ENCODE assay signal across 15 cellular contexts in the genomic region with DNA sequence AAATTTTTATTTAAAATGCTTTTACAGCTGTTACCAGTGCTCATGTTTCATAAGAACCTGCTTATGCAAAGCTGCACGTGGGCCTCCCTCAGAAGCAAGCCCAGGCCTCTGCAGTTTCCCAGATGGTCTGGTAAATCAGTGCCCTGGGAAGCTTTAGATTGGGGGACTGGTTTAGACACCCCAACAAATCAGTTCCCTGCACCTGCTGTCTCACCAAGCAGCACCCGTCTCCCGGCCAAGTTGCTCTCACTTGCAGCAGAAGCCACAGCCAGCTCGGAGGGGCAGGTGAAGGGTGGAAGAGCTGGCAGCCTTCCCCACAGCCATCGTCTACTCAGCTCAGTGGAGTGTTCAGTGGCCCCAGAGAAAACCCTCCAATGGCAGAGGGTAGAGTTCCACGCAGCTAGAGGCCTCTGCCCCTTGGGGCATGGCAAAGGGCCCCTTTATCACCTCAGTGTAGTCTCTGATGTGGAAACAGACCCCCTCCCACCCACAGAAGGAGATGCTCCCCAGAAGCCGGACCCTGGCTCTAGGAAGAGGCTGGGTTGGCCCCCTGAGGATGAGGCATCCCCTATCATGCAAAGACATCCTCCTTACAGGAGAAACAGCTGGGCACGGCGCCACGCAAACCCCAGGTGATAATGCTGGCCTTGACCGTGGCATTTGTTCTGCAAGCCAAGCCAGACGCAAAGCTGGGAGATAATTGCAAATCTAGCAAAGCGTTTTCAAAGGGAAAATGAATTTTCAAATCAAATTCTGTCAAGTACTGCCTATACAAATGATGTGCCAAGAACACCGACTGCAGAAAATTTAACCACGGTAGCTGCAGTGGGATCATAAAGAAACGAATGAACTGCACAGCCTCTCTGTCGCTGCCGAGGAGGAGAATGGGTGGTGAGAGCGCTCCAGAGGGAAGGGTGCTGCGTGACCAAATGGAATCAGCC. TPM values are rescaled to one million over a fixed set of nuclear protein-coding genes. Genes with fewer than 3 reads are reported as not detected.
DNase-seq lines count a peak whose midpoint lies in the region; TF ChIP-seq lines count a peak whose summit lies in the region.
"Had no signal": no experiment of that assay in that cellular context is flagged by ENCODE, and none has a peak within 500 bp of the region (broad histone marks: within the 10 kb centered on the region; RNA-seq: fewer than 3 reads in every experiment).

No MANE protein-coding gene starts in this region.

- 0 out of 2 replicates have a peak, but pooled peaks cover 12% of the 10 kb centered on the region for H3K4me1 ChIP-seq in GM23248 (ENCODE audit: insufficient read depth)
- H3K4me1 ChIP-seq in endodermal cell (ENCODE audit: control insufficient read depth, insufficient read depth, low read length), result no peaks in the 10 kb centered on the region
- peaks cover 27% of the 10 kb centered on the region for H3K4me1 ChIP-seq in mesenchymal stem cell (ENCODE audit: control insufficient read depth, insufficient read depth, low read depth, low read length)
- H3K4me1 ChIP-seq: neural progenitor cell had no signal

- peaks cover 1% of the 10 kb centered on the region for H3K4me1 Mint-ChIP-seq in endodermal cell
- H3K4me1 Mint-ChIP-seq in activated T-cell treated with anti-CD3 and anti-CD28 coated beads, Interleukin-2, amount 50 U/mL, for 24 hours (ENCODE audit: low read depth), result peaks cover 7% of the 10 kb centered on the region

- peaks cover 8% of the 10 kb centered on the region; the same call in 1 of the 2 replicates for H3F3A ChIP-seq in GM23248 (ENCODE audit: insufficient read depth)

- no peak overlapping the region for H2BK12ac ChIP-seq in mesenchymal stem cell (ENCODE audit: low read length in 2 of 2)

- H3K79me2 ChIP-seq in GM23248 (ENCODE audit: insufficient read depth), result no peaks in the 10 kb centered on the region
- H3K79me2 ChIP-seq: hepatocyte had no signal

- H3K36me3 Mint-ChIP-seq in endodermal cell (ENCODE audit: low read depth), result no peaks in the 10 kb centered on the region
- H3K36me3 Mint-ChIP-seq in activated T-cell treated with anti-CD3 and anti-CD28 coated beads, Interleukin-2, amount 50 U/mL, for 24 hours (ENCODE audit: low read depth), result no peaks in the 10 kb centered on the region
- H3K36me3 Mint-ChIP-seq: neural progenitor cell had no signal

- no peak for TF ChIP-seq CTCF in endodermal cell (conservative IDR thresholded peaks at IDR 0.05)

- no peak overlapping the region for H2AFZ ChIP-seq in GM23248
- no peak overlapping the region for H2AFZ ChIP-seq in mesenchymal stem cell (ENCODE audit: low read depth, low read length)
- H2AFZ ChIP-seq: hepatocyte, neural progenitor cell had no signal

- no peak overlapping the region for H2BK120ac ChIP-seq in mesenchymal stem cell (ENCODE audit: low read depth, low read length)

- no peak overlapping the region for H3K4me3 Mint-ChIP-seq in endodermal cell
- H3K4me3 Mint-ChIP-seq in activated T-cell treated with anti-CD3 and anti-CD28 coated beads, Interleukin-2, amount 50 U/mL, for 24 hours, result no peak overlapping the region
- H3K4me3 Mint-ChIP-seq: neural progenitor cell had no signal

- H2BK5ac ChIP-seq in mesenchymal stem cell (ENCODE audit: low read depth, low read length, poor library complexity, severe bottlenecking), result no peak overlapping the region

- H3K4me2 ChIP-seq in GM23248 (ENCODE audit: unreplicated experiment) (no peak overlapping the region), mesenchymal stem cell (ENCODE audit: low read length, poor library complexity, severe bottlenecking) (no peak overlapping the region)
- H3K4me2 ChIP-seq: hepatocyte, neural progenitor cell, smooth muscle cell had no signal

- H3K9ac ChIP-seq in GM23248 (no peak overlapping the region), endodermal cell (ENCODE audit: extremely low read depth, low read length, poor library complexity, severe bottlenecking) (no peak overlapping the region), mesenchymal stem cell (ENCODE audit: low read length) (no peak overlapping the region)
- H3K9ac ChIP-seq: neural progenitor cell had no signal

- H4K8ac ChIP-seq in mesenchymal stem cell (ENCODE audit: low read length), result no peak overlapping the region

- no peak overlapping the region for H3K4me3 ChIP-seq in GM23248
- H3K4me3 ChIP-seq in endodermal cell (ENCODE audit: low read length), result no peak overlapping the region
- no peak overlapping the region for H3K4me3 ChIP-seq in mesenchymal stem cell (ENCODE audit: insufficient read depth in 1 of 2, low read depth in 1 of 2, low read length in 2 of 2)
- H3K4me3 ChIP-seq: hepatocyte, neural progenitor cell, smooth muscle cell had no signal

- H3K9me3 ChIP-seq in GM23248 (ENCODE audit: low read depth) (no peaks in the 10 kb centered on the region), endodermal cell (ENCODE audit: control insufficient read depth, low read length) (no peaks in the 10 kb centered on the region), mesenchymal stem cell (ENCODE audit: control insufficient read depth, low read length) (peaks cover 6% of the 10 kb centered on the region)

- H3K18ac ChIP-seq in mesenchymal stem cell (ENCODE audit: low read depth in 1 of 2, low read length in 2 of 2), result no peak overlapping the region

- H3K36me3 ChIP-seq in GM23248 (ENCODE audit: low read depth) (no peaks in the 10 kb centered on the region), endodermal cell (ENCODE audit: control insufficient read depth, insufficient read depth, low read length) (no peaks in the 10 kb centered on the region), mesenchymal stem cell (ENCODE audit: control insufficient read depth in 1 of 2, insufficient read depth in 2 of 2, low read depth in 1 of 2, low read length in 2 of 2) (peaks cover 0 to 43% of the 10 kb centered on the region in 2 experiments)
- H3K36me3 ChIP-seq: neural progenitor cell had no signal

- no peaks in the 10 kb centered on the region for H3K9me2 ChIP-seq in GM23248 (ENCODE audit: insufficient read depth)

- H3K4ac ChIP-seq in mesenchymal stem cell (ENCODE audit: low read depth in 1 of 2, low read length in 2 of 2), result no peak overlapping the region

- no peak overlapping the region for H3K27ac Mint-ChIP-seq in endodermal cell
- H3K27ac Mint-ChIP-seq in activated T-cell treated with anti-CD3 and anti-CD28 coated beads, Interleukin-2, amount 50 U/mL, for 24 hours, result no peak overlapping the region
- H3K27ac Mint-ChIP-seq: neural progenitor cell had no signal

- no peaks in the 10 kb centered on the region for H3K27me3 Mint-ChIP-seq in endodermal cell (ENCODE audit: insufficient read depth)
- H3K27me3 Mint-ChIP-seq in activated T-cell treated with anti-CD3 and anti-CD28 coated beads, Interleukin-2, amount 50 U/mL, for 24 hours, result no peaks in the 10 kb centered on the region

- WGBS in GM23248 (ENCODE audit: low coverage in 1 of 2, low lambda C conversion rate in 2 of 2, missing lambda C conversion rate in 2 of 2), 2 experiments, result 61 to 63% methylated on average over 20 of the region's 20 CpGs
- WGBS in endodermal cell (ENCODE audit: insufficient coverage in 1 of 2, insufficient read length in 1 of 2), 2 experiments, result 88 to 92% methylated on average over 17 to 20 of the region's 20 CpGs
- 87% methylated on average over 19 of the region's 20 CpGs for WGBS in mesenchymal stem cell

- no peak overlapping the region for H2BK15ac ChIP-seq in mesenchymal stem cell (ENCODE audit: low read depth, poor library complexity, severe bottlenecking)

- peaks cover 65% of the 10 kb centered on the region for H3K79me1 ChIP-seq in mesenchymal stem cell (replicated peaks; ENCODE audit: low read length, poor library complexity, severe bottlenecking)

- no peak overlapping the region for H3K23ac ChIP-seq in mesenchymal stem cell (ENCODE audit: low read length in 2 of 2)

- no peak overlapping the region for H3K14ac ChIP-seq in mesenchymal stem cell (ENCODE audit: low read length in 2 of 2)

- no peak overlapping the region for H4K91ac ChIP-seq in mesenchymal stem cell (ENCODE audit: low read length)

- in situ Hi-C loops in GM23248 (cut with MboI), result no loop called here

- H3K27me3 ChIP-seq in GM23248 (replicated peaks; ENCODE audit: insufficient read depth) (no peaks in the 10 kb centered on the region), endodermal cell (ENCODE audit: control insufficient read depth, insufficient read depth, low read length, poor library complexity, severe bottlenecking) (no peaks in the 10 kb centered on the region), mesenchymal stem cell (ENCODE audit: control insufficient read depth in 1 of 2, insufficient read depth in 1 of 2, low read length in 2 of 2) (no peaks in the 10 kb centered on the region)
- H3K27me3 ChIP-seq: hepatocyte, neural progenitor cell had no signal

- H4K20me1 ChIP-seq in GM23248 (ENCODE audit: insufficient read depth), result no peaks in the 10 kb centered on the region

- no peaks in the 10 kb centered on the region for H3K9me3 Mint-ChIP-seq in endodermal cell
- H3K9me3 Mint-ChIP-seq in activated T-cell treated with anti-CD3 and anti-CD28 coated beads, Interleukin-2, amount 50 U/mL, for 24 hours, result peaks cover 8% of the 10 kb centered on the region

- H2AK5ac ChIP-seq in mesenchymal stem cell (ENCODE audit: low read length, severe bottlenecking), result no peak overlapping the region

- peak; percentile 20 for DNase-seq in GM23248
- DNase-seq in NCI-H526 treated with DMSO at 0.1 percent for 48 hours (lab: John Stamatoyannopoulos, UW), result peak; percentile 6
- DNase-seq in endodermal cell, result peak; percentile 31
- DNase-seq in putamen (ENCODE audit: low spot score), result peak; percentile 55
- no peak for DNase-seq in globus pallidus (ENCODE audit: low spot score)
- DNase-seq in mesenchymal stem cell, result no peak
- no peak for DNase-seq in SKM-1 treated with dmso at 0.1 percent for 144 hours (lab: John Stamatoyannopoulos, UW; ENCODE audit: unreplicated experiment)
- DNase-seq in activated T-cell treated with anti-CD3 and anti-CD28 coated beads, Interleukin-2, amount 50 U/mL, for 24 hours, result no peak
- DNase-seq: left ventricle myocardium superior, RPMI8226 had no signal

- no peak overlapping the region for H3K27ac ChIP-seq in GM23248
- no peak overlapping the region for H3K27ac ChIP-seq in endodermal cell (ENCODE audit: low read depth, low read length)
- H3K27ac ChIP-seq in mesenchymal stem cell (ENCODE audit: low read length, poor library complexity, severe bottlenecking), result no peak overlapping the region
- H3K27ac ChIP-seq: C4-2B, hepatocyte, neural progenitor cell had no signal

RNA-seq across cellular contexts. Expression of gene ZFYVE28, which starts 51.9 kb away (rescaled TPM):
- total RNA-seq in GM23248 (2014; rRNA removed; shearing (Covaris generic)), result 8.9 and 9.6 TPM in 2 replicates
- polyA plus RNA-seq in GM23248 (2016; fragmentation: Nextera tagmentation; extraction: Ambion mirVana), result 4.6 and 4.8 TPM in 2 replicates
- total RNA-seq in endodermal cell, result 1 to 10 TPM in 1 of 2 donors, under 1 TPM in 1; 0.73 to 1.6 TPM
- 0.32 TPM for polyA plus RNA-seq in endodermal cell (2013, experiment 1 of 2)
- 0.29 TPM for polyA plus RNA-seq in endodermal cell (2013, experiment 2 of 2)
- 1.0 TPM for polyA plus RNA-seq in mesenchymal stem cell (2013, experiment 1 of 2)
- 1.2 TPM for polyA plus RNA-seq in mesenchymal stem cell (2013, experiment 2 of 2)
- polyA plus RNA-seq: smooth muscle cell had no signal

RNA-seq across cellular contexts. Expression of gene CFAP99, which starts 52.2 kb away (rescaled TPM):
- total RNA-seq in GM23248 (2014; rRNA removed; shearing (Covaris generic)), result not detected in 2 replicates
- not detected in 2 replicates for polyA plus RNA-seq in GM23248 (2016; fragmentation: Nextera tagmentation; extraction: Ambion mirVana)
- not detected for total RNA-seq in endodermal cell
- polyA plus RNA-seq in endodermal cell (2013, experiment 1 of 2), result not detected
- polyA plus RNA-seq in endodermal cell (2013, experiment 2 of 2), result not detected
- 0.03 TPM for polyA plus RNA-seq in mesenchymal stem cell (2013, experiment 1 of 2)
- not detected for polyA plus RNA-seq in mesenchymal stem cell (2013, experiment 2 of 2)
- total RNA-seq: hepatocyte; left ventricle myocardium superior; smooth muscle cell; T-helper 2 cell treated with Interferon-gamma antibody and Interleukin-4, amounts not matched to agents 100 ng/mL and 5 ng/mL, for 36 hours had no signal
- polyA plus RNA-seq: hepatocyte, smooth muscle cell had no signal

Comparison
In these comparisons a context has a peak if more than half of its experiments do, and no peak if none do; other contexts are left out.
1. DNase-seq: peak in GM23248 (single experiment), NCI-H526 treated with DMSO at 0.1 percent for 48 hours (single experiment), endodermal cell (single experiment) and putamen (single experiment); none in globus pallidus (single experiment), mesenchymal stem cell (single experiment), SKM-1 treated with dmso at 0.1 percent for 144 hours (single experiment) and activated T-cell treated with anti-CD3 and anti-CD28 coated beads, Interleukin-2, amount 50 U/mL, for 24 hours (single experiment).